27 cellular contexts compared by ENCODE assay signal in genomic region chr5:170848033-170848432, GRCh38. TPM values are rescaled to one million over a fixed set of nuclear protein-coding genes. Genes with fewer than 3 reads are reported as not detected.
DNase-seq lines count a peak whose midpoint lies in the region; ATAC-seq and TF ChIP-seq lines count a peak whose summit lies in the region.
"Had no signal": no experiment of that assay in that cellular context is flagged by ENCODE, and none has a peak within 500 bp of the region (broad histone marks: within the 10 kb centered on the region; RNA-seq: fewer than 3 reads in every experiment).

No MANE protein-coding gene starts in this region.

- whole genome bisulfite sequencing in mesenchymal stem cell = 53% methylated on average over 5 of the region's 5 CpGs

- no peak overlapping the region for H2BK120ac ChIP-seq in mesenchymal stem cell (ENCODE audit: low read depth, low read length)

- no peak overlapping the region for H3K4me2 ChIP-seq in mesenchymal stem cell (ENCODE audit: low read length, poor library complexity, severe bottlenecking)
- H3K4me2 ChIP-seq: BLaER1 treated with 17β-estradiol and CSF1 and Interleukin-3, amounts not matched to agents 10 nM and 100 nM had no signal

- H3K18ac ChIP-seq in mesenchymal stem cell (ENCODE audit: low read depth in 1 of 2, low read length in 2 of 2) = no peak overlapping the region

- ATAC-seq in RWPE2 (ENCODE audit: low read depth) (peak; percentile 83), HG03095 (IDR thresholded peaks at IDR 0.05; ENCODE audit: unreplicated experiment) (no peak), HG03460 (IDR thresholded peaks at IDR 0.05; ENCODE audit: unreplicated experiment) (no peak)
- ATAC-seq: activated CD8-positive, alpha-beta T cell treated with anti-CD3 and anti-CD28 coated beads, Interleukin-2, amount 10 ng/mL, durations not matched to agents 7 days and 5 days; heart right ventricle; left cardiac atrium; stimulated activated naive B cell treated with anti-CD40 and anti-IgM and Interleukin-4, amounts not matched to agents 10 μg/mL and 1 μg/mL and 100 μg/mL, for 72 hours had no signal

- TF ChIP-seq CTCF in RWPE2 (IDR thresholded peaks at IDR 0.05; ENCODE audit: poor library complexity, severe bottlenecking) (no peak), fibroblast of mammary gland (conservative IDR thresholded peaks at IDR 0.05; ENCODE audit: control insufficient read depth, insufficient read depth, low read depth, low read length) (no peak)

- no peaks in the 10 kb centered on the region for H3K79me1 ChIP-seq in mesenchymal stem cell (replicated peaks; ENCODE audit: low read length, poor library complexity, severe bottlenecking)

- no peaks in the 10 kb centered on the region for H3K36me3 ChIP-seq in RWPE2 (ENCODE audit: low read depth)
- H3K36me3 ChIP-seq in mesenchymal stem cell (ENCODE audit: control insufficient read depth in 1 of 2, insufficient read depth in 2 of 2, low read depth in 1 of 2, low read length in 2 of 2) = no peaks in the 10 kb centered on the region
- H3K36me3 ChIP-seq: BLaER1 treated with 17β-estradiol and CSF1 and Interleukin-3, amounts not matched to agents 10 nM and 100 nM; colonic mucosa; HAP-1; heart right ventricle; ovary; SJSA1; WERI-Rb-1 had no signal

- H3K14ac ChIP-seq in mesenchymal stem cell (ENCODE audit: low read length in 2 of 2) = no peak overlapping the region

- H3K9me3 ChIP-seq in RWPE2 (ENCODE audit: severe bottlenecking) (no peaks in the 10 kb centered on the region), mesenchymal stem cell (ENCODE audit: control insufficient read depth, low read length) (no peaks in the 10 kb centered on the region)
- H3K9me3 ChIP-seq: BLaER1 treated with 17β-estradiol and CSF1 and Interleukin-3, amounts not matched to agents 10 nM and 100 nM; Caco-2; colonic mucosa; HAP-1; heart right ventricle; ovary; SJSA1 had no signal

- DNase-seq in ELR (ENCODE audit: low read depth) (peak; percentile 66), RWPE2 (ENCODE audit: low spot score) (no peak), fibroblast of mammary gland (ENCODE audit: low read depth) (peak; percentile 27), mesenchymal stem cell (peak; percentile 28), G401 (ENCODE audit: low spot score) (no peak)
- DNase-seq in activated effector memory CD4-positive, alpha-beta T cell treated with anti-CD3 and anti-CD28 coated beads, Interleukin-2, amount 50 U/mL, for 16 hours = no peak
- DNase-seq: activated CD4-positive, alpha-beta T cell treated with anti-CD3 and anti-CD28 coated beads for 4 hours; activated CD8-positive, alpha-beta T cell treated with anti-CD3 and anti-CD28 coated beads, Interleukin-2, amount 10 ng/mL, durations not matched to agents 7 days and 5 days; activated naive CD4-positive, alpha-beta T cell treated with anti-CD3 and anti-CD28 coated beads, Interleukin-2, amount 10 ng/mL, durations not matched to agents 7 days and 5 days; Caco-2; colonic mucosa; effector CD8-positive, alpha-beta T cell; heart right ventricle; left cardiac atrium; NCI-H1048; NCI-H446; NCI-H82; ovary; stimulated activated naive B cell treated with anti-CD40 and anti-IgM and Interleukin-4, amounts not matched to agents 10 μg/mL and 1 μg/mL and 100 μg/mL, for 72 hours; substantia nigra; WERI-Rb-1 had no signal

- no peak overlapping the region for H3K9ac ChIP-seq in mesenchymal stem cell (ENCODE audit: low read length)
- H3K9ac ChIP-seq: BLaER1 treated with 17β-estradiol and CSF1 and Interleukin-3, amounts not matched to agents 10 nM and 100 nM had no signal

- no peak overlapping the region for H2BK12ac ChIP-seq in mesenchymal stem cell (ENCODE audit: low read length in 2 of 2)

- H2BK15ac ChIP-seq in mesenchymal stem cell (ENCODE audit: low read depth, poor library complexity, severe bottlenecking) = no peak overlapping the region

- H3K4me3 ChIP-seq in RWPE2 (ENCODE audit: severe bottlenecking) (no peak overlapping the region), fibroblast of mammary gland (ENCODE audit: control insufficient read depth, low read depth, low read length) (no peak overlapping the region), mesenchymal stem cell (ENCODE audit: insufficient read depth in 1 of 2, low read depth in 1 of 2, low read length in 2 of 2) (no peak overlapping the region)
- H3K4me3 ChIP-seq: BLaER1 treated with 17β-estradiol and CSF1 and Interleukin-3, amounts not matched to agents 10 nM and 100 nM; colonic mucosa; HAP-1; heart right ventricle; ovary; SJSA1 had no signal

- H2AK5ac ChIP-seq in mesenchymal stem cell (ENCODE audit: low read length, severe bottlenecking) = no peak overlapping the region

- H3K23ac ChIP-seq in mesenchymal stem cell (ENCODE audit: low read length in 2 of 2) = no peak overlapping the region

- H3K27ac ChIP-seq in RWPE2 (ENCODE audit: poor library complexity, severe bottlenecking) = no peak overlapping the region
- no peak overlapping the region for H3K27ac ChIP-seq in mesenchymal stem cell (ENCODE audit: low read length, poor library complexity, severe bottlenecking)
- H3K27ac ChIP-seq: BLaER1 treated with 17β-estradiol and CSF1 and Interleukin-3, amounts not matched to agents 10 nM and 100 nM; colonic mucosa; epithelial cell of prostate; heart right ventricle; ovary; SJSA1; WERI-Rb-1 had no signal

- no peak overlapping the region for H4K8ac ChIP-seq in mesenchymal stem cell (ENCODE audit: low read length)

- H3K27me3 ChIP-seq in RWPE2 (ENCODE audit: insufficient read depth, poor library complexity, severe bottlenecking) (no peaks in the 10 kb centered on the region), mesenchymal stem cell (ENCODE audit: control insufficient read depth in 1 of 2, insufficient read depth in 1 of 2, low read length in 2 of 2) (no peaks in the 10 kb centered on the region)
- H3K27me3 ChIP-seq: BLaER1 treated with 17β-estradiol and CSF1 and Interleukin-3, amounts not matched to agents 10 nM and 100 nM; colonic mucosa; ovary; SJSA1 had no signal

- no peak overlapping the region for H3K4ac ChIP-seq in mesenchymal stem cell (ENCODE audit: low read depth in 1 of 2, low read length in 2 of 2)

- H2BK5ac ChIP-seq in mesenchymal stem cell (ENCODE audit: low read depth, low read length, poor library complexity, severe bottlenecking) = no peak overlapping the region

- in situ Hi-C loops in G401 (cut with HindIII; ENCODE audit: low sequenced_read_pairs) = no loop called here

- no peak overlapping the region for H2AFZ ChIP-seq in mesenchymal stem cell (ENCODE audit: low read depth, low read length)

- H3K4me1 ChIP-seq in RWPE2 (ENCODE audit: insufficient read depth, poor library complexity, severe bottlenecking) = peaks cover 7% of the 10 kb centered on the region
- H3K4me1 ChIP-seq in mesenchymal stem cell (ENCODE audit: control insufficient read depth, insufficient read depth, low read depth, low read length) = no peaks in the 10 kb centered on the region
- H3K4me1 ChIP-seq: BLaER1 treated with 17β-estradiol and CSF1 and Interleukin-3, amounts not matched to agents 10 nM and 100 nM; Caco-2; colonic mucosa; HAP-1; heart right ventricle had no signal

- H4K91ac ChIP-seq in mesenchymal stem cell (ENCODE audit: low read length) = no peak overlapping the region

RNA-seq across cellular contexts. Expression of gene RANBP17, which starts 13.8 kb away (rescaled TPM):
- 3.8 TPM for polyA plus RNA-seq in mesenchymal stem cell (2013, experiment 1 of 2)
- 3.5 TPM for polyA plus RNA-seq in mesenchymal stem cell (2013, experiment 2 of 2)
- total RNA-seq in G401 (2014; rRNA removed; shearing (Covaris generic)) = 5.5 and 20.9 TPM in 2 replicates

Comparison
In these comparisons a context has a peak if more than half of its experiments do, and no peak if none do; other contexts are left out.
1. DNase-seq: peak in ELR (single experiment), fibroblast of mammary gland (single experiment) and mesenchymal stem cell (single experiment); none in RWPE2 (single experiment), activated effector memory CD4-positive, alpha-beta T cell treated with anti-CD3 and anti-CD28 coated beads, Interleukin-2, amount 50 U/mL, for 16 hours (single experiment) and G401 (single experiment).